8 cellular contexts compared by ENCODE assay signal in genomic region chr7:123635551-123636359, GRCh38. TPM values are rescaled to one million over a fixed set of nuclear protein-coding genes. Genes with fewer than 3 reads are reported as not detected.
DNase-seq lines count a peak whose midpoint lies in the region; ATAC-seq, FAIRE-seq and TF ChIP-seq lines count a peak whose summit lies in the region.

No MANE protein-coding gene starts in this region.

- intact Hi-C loops in K562 (cut with micrococcal nuclease) (loop anchor here (1.0 to 5.0 kb wide), 6 partner anchors 55 to 1152 kb away; no protein-coding TSS in a partner anchor), lower lobe of right lung (cut with DNase I) (no loop called here)

- H3K36me3 ChIP-seq in KMS-11 (ENCODE audit: insufficient read depth) (no peaks in the 10 kb centered on the region), K562 (ENCODE audit: control insufficient read depth, insufficient read depth, low read length) (no peaks in the 10 kb centered on the region), lower lobe of right lung (no peaks in the 10 kb centered on the region)

- ATAC-seq in K562 = peak; percentile 89
- ATAC-seq in lower lobe of right lung = no peak
- ATAC-seq in HG02973 (IDR thresholded peaks at IDR 0.05; ENCODE audit: unreplicated experiment) = no peak

- TF ChIP-seq RAD21 in K562 (CRISPR knock-in tag; conservative IDR thresholded peaks at IDR 0.05 in 1 of 2, IDR thresholded peaks at IDR 0.05 in 1 of 2) = peak; percentile 97 to 98

- H2AFZ ChIP-seq in KMS-11 (ENCODE audit: low read depth) = no peak overlapping the region
- no peak overlapping the region for H2AFZ ChIP-seq in K562 (ENCODE audit: low read depth, low read length)

- no peak for TF ChIP-seq EP300 in K562 (IDR thresholded peaks at IDR 0.05; ENCODE audit: low read length)

- no peak overlapping the region for H3K27ac ChIP-seq in KMS-11
- H3K27ac ChIP-seq in K562 (ENCODE audit: extremely low read depth, low read depth, low read length) = no peak overlapping the region
- no peak overlapping the region for H3K27ac ChIP-seq in lower lobe of right lung

- 0 out of 2 replicates have a peak, but pooled peaks have one; percentile 44 for TF ChIP-seq CTCF in KMS-11 (conservative IDR thresholded peaks at IDR 0.05; ENCODE audit: low read depth, low read length)
- peak; percentile 63 to 93 (median 65); a peak in 5 of 6 replicates for TF ChIP-seq CTCF in K562 (IDR thresholded peaks at IDR 0.05 in 2 of 3, conservative IDR thresholded peaks at IDR 0.05 in 1 of 3; ENCODE audit: insufficient read depth in 2 of 3, low read depth in 1 of 3, low read length in 3 of 3)
- peak; percentile 51 for TF ChIP-seq CTCF in lower lobe of right lung (IDR thresholded peaks at IDR 0.05)

- 4% methylated on average over 4 of the region's 4 CpGs for WGBS in K562 (ENCODE audit: insufficient coverage, low coverage, missing lambda C conversion rate)

- H3K4me1 ChIP-seq in KMS-11 (ENCODE audit: low read depth, poor library complexity, severe bottlenecking) (no peaks in the 10 kb centered on the region), K562 (replicated peaks in 1 of 2; ENCODE audit: control insufficient read depth in 2 of 2, insufficient read depth in 2 of 2, low read length in 2 of 2) (no peaks in the 10 kb centered on the region), lower lobe of right lung (no peaks in the 10 kb centered on the region)

- H3K4me2 ChIP-seq in KMS-11 (no peak overlapping the region), K562 (ENCODE audit: insufficient read depth, low read length) (no peak overlapping the region)

- peak; percentile 54 for FAIRE-seq in K562 (lab: Jason Lieb, UNC)

- H3K9me1 ChIP-seq in K562 (ENCODE audit: control insufficient read depth, insufficient read depth, low read length) = no peaks in the 10 kb centered on the region

- CTCF ChIA-PET in K562 (lab: Yijun Ruan, JAX; ENCODE audit: low intra/inter-chr PET ratio) = interaction anchor here (0.6 to 3.0 kb wide), 5 partner anchors 47 to 237 kb away, joined by 4 to 27 read pairs (median 6); no protein-coding TSS in a partner anchor

- H3K4me3 ChIP-seq in KMS-11 (IDR thresholded peaks at IDR 0.05; ENCODE audit: insufficient read depth, low read depth, low read length) (no peak overlapping the region), K562 (no peak overlapping the region), lower lobe of right lung (no peak overlapping the region)

- H3K79me2 ChIP-seq in KMS-11 (ENCODE audit: insufficient read depth, low read depth) (no peaks in the 10 kb centered on the region), K562 (ENCODE audit: control insufficient read depth, insufficient read depth, low read length) (no peaks in the 10 kb centered on the region)

- no peaks in the 10 kb centered on the region for H3K9me3 ChIP-seq in K562 (replicated peaks; ENCODE audit: control insufficient read depth, insufficient read depth, low read depth, low read length)
- no peaks in the 10 kb centered on the region for H3K9me3 ChIP-seq in lower lobe of right lung

- TF ChIP-seq POLR2A in K562 (conservative IDR thresholded peaks at IDR 0.05) = no peak

- in situ Hi-C loops in K562 (cut with MboI) = no loop called here

- H3K27me3 ChIP-seq in KMS-11 (ENCODE audit: insufficient read depth, low read depth) (no peaks in the 10 kb centered on the region), K562 (ENCODE audit: control insufficient read depth in 2 of 2, insufficient read depth in 2 of 2, low read length in 2 of 2) (no peaks in the 10 kb centered on the region), lower lobe of right lung (ENCODE audit: low read depth) (no peaks in the 10 kb centered on the region)

- no TSS peak for BruUV-seq in K562 (replicated peaks; lab: Mats Ljungman, UMichigan)

- POLR2A ChIA-PET in K562 (lab: Yijun Ruan, JAX) = no interaction called here

- H3K9ac ChIP-seq in KMS-11 (no peak overlapping the region), K562 (ENCODE audit: insufficient read depth in 1 of 2, low read depth in 2 of 2, low read length in 2 of 2) (no peak overlapping the region)

- peak; percentile 40 for DNase-seq in NCI-H2107 treated with DMSO at 0.1 percent for 48 hours (lab: John Stamatoyannopoulos, UW; ENCODE audit: unreplicated experiment)
- no peak for DNase-seq in NCI-H2107 (lab: John Stamatoyannopoulos, UW)
- peak; percentile 40 to 54 (median 47) for DNase-seq in K562 (ENCODE audit: extremely low read depth in 1 of 4, low spot score in 3 of 4)
- DNase-seq in lower lobe of right lung = no peak
- DNase-seq in mucosa of gallbladder (ENCODE audit: low spot score) = no peak
- DNase-seq in GF-D8 (lab: John Stamatoyannopoulos, UW) = no peak

- no peaks in the 10 kb centered on the region for H4K20me1 ChIP-seq in KMS-11 (ENCODE audit: insufficient read depth)
- no peaks in the 10 kb centered on the region for H4K20me1 ChIP-seq in K562 (replicated peaks; ENCODE audit: control insufficient read depth, insufficient read depth, low read length)

TF ChIP-seq in K562, 482 proteins besides CTCF, POLR2A, EP300 and RAD21 (continues in another document):
- TF ChIP-seq ATF2 (CRISPR knock-in tag; IDR thresholded peaks at IDR 0.05) = no peak
- TF ChIP-seq DEAF1 (CRISPR knock-in tag; IDR thresholded peaks at IDR 0.05) = peak; percentile 97

RNA-seq across cellular contexts. Expression of gene LMOD2, which starts 19.9 kb away (rescaled TPM):
- total RNA-seq in K562 (2011; cell fraction: chromatin; rRNA removed; ENCODE audit: low replicate concordance) = not detected in 2 replicates
- not detected in 2 replicates for total RNA-seq in K562 (2011; cell fraction: nucleolus; rRNA removed)
- total RNA-seq in K562 (2011; cell fraction: nucleoplasm; rRNA removed) = not detected in 2 replicates
- not detected in 2 replicates for total RNA-seq in K562 (2014; rRNA removed)
- total RNA-seq in K562 (2014; rRNA removed; fragmentation: Illumina TruSeq; extraction: Trizol) = not detected in 2 replicates
- total RNA-seq in K562 (2015; rRNA removed; fragmentation: Illumina TruSeq; extraction: Trizol) = not detected in 2 replicates
- 0.13 TPM in 1 of 2 replicates, not detected in the other for total RNA-seq in K562 (2021)
- polyA plus RNA-seq in K562 (2011; rRNA removed) = not detected in 2 replicates
- not detected in 2 replicates for polyA plus RNA-seq in K562 (2011; cell fraction: cytosol; rRNA removed)
- polyA plus RNA-seq in K562 (2011; cell fraction: nucleus; rRNA removed) = not detected in 2 replicates
- 0.08 TPM in 2 replicates for polyA plus RNA-seq in K562 (2012)
- not detected in 2 replicates for polyA plus RNA-seq in K562 (2014; fragmentation: Illumina TruSeq; extraction: Trizol)
- polyA plus RNA-seq in K562 (2014; fragmentation: Nextera tagmentation; extraction: Ambion mirVana) = under 1 TPM in 1 of 2 experiments, not detected in 1; 0.04 TPM
- not detected in 2 replicates for polyA plus RNA-seq in K562 (2014; rRNA removed)
- polyA minus RNA-seq in K562 (2011; rRNA and poly(A)+ RNA removed) = not detected in 2 replicates
- polyA minus RNA-seq in K562 (2011; cell fraction: cytosol; rRNA and poly(A)+ RNA removed) = not detected in 2 replicates
- polyA minus RNA-seq in K562 (2011; cell fraction: nucleus; rRNA and poly(A)+ RNA removed) = not detected in 2 replicates
- total RNA-seq in lower lobe of right lung = not detected
- not detected for total RNA-seq in mucosa of gallbladder

RNA-seq across cellular contexts. Expression of gene ASB15, which starts 34.1 kb away (rescaled TPM):
- not detected in 2 replicates for total RNA-seq in K562 (2011; cell fraction: chromatin; rRNA removed; ENCODE audit: low replicate concordance)
- total RNA-seq in K562 (2011; cell fraction: nucleolus; rRNA removed) = not detected in 2 replicates
- not detected in 2 replicates for total RNA-seq in K562 (2011; cell fraction: nucleoplasm; rRNA removed)
- not detected in 2 replicates for total RNA-seq in K562 (2014; rRNA removed)
- 0.03 TPM in 1 of 2 replicates, not detected in the other for total RNA-seq in K562 (2014; rRNA removed; fragmentation: Illumina TruSeq; extraction: Trizol)
- total RNA-seq in K562 (2015; rRNA removed; fragmentation: Illumina TruSeq; extraction: Trizol) = 0.04 and 0.19 TPM in 2 replicates
- 0.04 TPM in 1 of 2 replicates, not detected in the other for total RNA-seq in K562 (2021)
- polyA plus RNA-seq in K562 (2011; rRNA removed) = not detected in 2 replicates
- polyA plus RNA-seq in K562 (2011; cell fraction: cytosol; rRNA removed) = not detected in 2 replicates
- not detected in 2 replicates for polyA plus RNA-seq in K562 (2011; cell fraction: nucleus; rRNA removed)
- polyA plus RNA-seq in K562 (2012) = 0.09 and 1.3 TPM in 2 replicates
- polyA plus RNA-seq in K562 (2014; fragmentation: Illumina TruSeq; extraction: Trizol) = 0.03 and 0.04 TPM in 2 replicates
- under 1 TPM; 0.03 to 0.14 TPM for polyA plus RNA-seq in K562 (2014; fragmentation: Nextera tagmentation; extraction: Ambion mirVana)
- polyA plus RNA-seq in K562 (2014; rRNA removed) = 0.11 and 0.12 TPM in 2 replicates
- polyA minus RNA-seq in K562 (2011; rRNA and poly(A)+ RNA removed) = not detected in 2 replicates
- polyA minus RNA-seq in K562 (2011; cell fraction: cytosol; rRNA and poly(A)+ RNA removed) = not detected in 2 replicates
- polyA minus RNA-seq in K562 (2011; cell fraction: nucleus; rRNA and poly(A)+ RNA removed) = not detected in 2 replicates
- not detected for total RNA-seq in lower lobe of right lung
- not detected for total RNA-seq in mucosa of gallbladder

Comparison
In these comparisons a context has a peak if more than half of its experiments do, and no peak if none do; other contexts are left out.
1. DNase-seq: peak in NCI-H2107 treated with DMSO at 0.1 percent for 48 hours (single experiment) and K562 (4 of 4); none in NCI-H2107 (single experiment), lower lobe of right lung (single experiment), mucosa of gallbladder (single experiment) and GF-D8 (single experiment).
2. Peak in every context shown above with its lines, with median percentiles within 50 percentile points of each other: CTCF ChIP-seq.